In the genomic region with DNA sequence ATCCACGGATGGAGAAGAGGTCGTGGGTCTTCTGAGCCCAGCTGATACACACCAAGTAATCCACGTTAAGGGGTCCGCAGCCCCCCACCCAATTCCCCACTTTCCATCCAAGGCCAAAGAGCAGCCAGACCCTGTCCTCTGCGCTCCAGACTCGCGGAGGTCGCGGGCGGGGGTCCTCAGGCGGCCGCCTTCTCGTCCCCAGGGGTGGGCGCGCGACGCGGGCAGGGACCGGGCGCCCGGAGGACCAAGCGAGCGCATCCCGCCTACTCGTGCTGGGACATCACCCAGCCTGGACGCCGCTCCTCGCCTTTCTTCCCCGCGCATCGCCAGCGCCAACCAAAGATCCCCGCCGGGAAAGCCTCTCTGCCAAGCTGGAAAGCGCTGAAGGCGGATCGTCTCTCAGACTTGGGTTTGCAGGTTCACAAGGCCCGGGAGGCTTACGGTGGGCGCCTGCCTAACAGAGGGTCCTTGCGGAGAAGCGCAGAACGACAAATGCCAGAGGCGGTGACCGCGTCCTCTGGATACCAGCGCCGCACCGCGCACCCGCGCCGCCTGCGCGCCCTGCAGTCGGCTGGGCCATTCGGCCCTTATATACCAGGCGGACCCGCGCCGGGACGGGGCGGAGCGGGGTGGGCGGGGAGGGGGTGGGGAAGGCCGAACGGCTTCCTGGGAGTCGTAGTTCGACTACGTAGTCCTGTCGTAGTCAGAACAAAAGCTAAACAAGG, we compare ENCODE assay signal across 8 cellular contexts.
DNase-seq lines count a peak whose midpoint lies in the region; ATAC-seq and TF ChIP-seq lines count a peak whose summit lies in the region.

No MANE protein-coding gene starts in this region.

- peak overlapping the region; percentile 69 for H3K4me3 Mint-ChIP-seq in dendritic cell treated with granulocyte-macrophage colony-stimulating factor and Interleukin-4, amounts not matched to agents 40 ng/mL and 50 ng/mL, for 4 days

- H3K36me3 ChIP-seq in HAP-1 (replicated peaks): no peaks in the 10 kb centered on the region
- H3K36me3 ChIP-seq in left lung: no peaks in the 10 kb centered on the region
- no peaks in the 10 kb centered on the region for H3K36me3 ChIP-seq in SJCRH30

- intact Hi-C loops in dendritic cell treated with granulocyte-macrophage colony-stimulating factor and Interleukin-4, amounts not matched to agents 40 ng/mL and 50 ng/mL, for 4 days (cut with micrococcal nuclease): no loop called here
- intact Hi-C loops in left lung (cut with DNase I): no loop called here

- in situ Hi-C loops in HAP-1 (cut with MboI; ENCODE audit: low sequenced_read_pairs): no loop called here

- no peak overlapping the region for H3K27ac Mint-ChIP-seq in dendritic cell treated with granulocyte-macrophage colony-stimulating factor and Interleukin-4, amounts not matched to agents 40 ng/mL and 50 ng/mL, for 4 days

- peaks cover 70% of the 10 kb centered on the region for H3K27me3 Mint-ChIP-seq in dendritic cell treated with granulocyte-macrophage colony-stimulating factor and Interleukin-4, amounts not matched to agents 40 ng/mL and 50 ng/mL, for 4 days

- no peak for TF ChIP-seq CTCF in left lung (IDR thresholded peaks at IDR 0.05)

- H3K27ac ChIP-seq in left lung (peak overlapping the region in 1 of 2 donors; percentile 50), SJCRH30 (no peak overlapping the region)

- H3K4me1 ChIP-seq in HAP-1 (no peaks in the 10 kb centered on the region), left lung (peaks cover 3 to 14% of the 10 kb centered on the region in 2 donors), SJCRH30 (no peaks in the 10 kb centered on the region)

- peaks cover 16% of the 10 kb centered on the region for H3K27me3 ChIP-seq in HAP-1 (ENCODE audit: low read depth)
- H3K27me3 ChIP-seq in left lung: peaks cover 11 to 81% of the 10 kb centered on the region in 2 donors
- H3K27me3 ChIP-seq in SJCRH30: peaks cover 6% of the 10 kb centered on the region; the same call in 1 of the 2 replicates

- ATAC-seq in left lung: peak; percentile 90

- H3K9me3 ChIP-seq in HAP-1 (no peaks in the 10 kb centered on the region), left lung (no peaks in the 10 kb centered on the region), SJCRH30 (replicated peaks) (no peaks in the 10 kb centered on the region)

- no peaks in the 10 kb centered on the region for H3K9me3 Mint-ChIP-seq in dendritic cell treated with granulocyte-macrophage colony-stimulating factor and Interleukin-4, amounts not matched to agents 40 ng/mL and 50 ng/mL, for 4 days

- H3K36me3 Mint-ChIP-seq in dendritic cell treated with granulocyte-macrophage colony-stimulating factor and Interleukin-4, amounts not matched to agents 40 ng/mL and 50 ng/mL, for 4 days (ENCODE audit: low read depth): no peaks in the 10 kb centered on the region

- H3K4me3 ChIP-seq in HAP-1: peak overlapping the region; percentile 34
- H3K4me3 ChIP-seq in left lung: peak overlapping the region; percentile 48 to 53
- H3K4me3 ChIP-seq in SJCRH30: no peak overlapping the region

- peak; percentile 85 for DNase-seq in EL
- DNase-seq in HAP-1 (ENCODE audit: low spot score in 2 of 2): peak; percentile 51 to 73
- DNase-seq in NCI-H1694 (lab: John Stamatoyannopoulos, UW): peak; percentile 78
- DNase-seq in activated CD4-positive, alpha-beta T cell treated with anti-CD3 and anti-CD28 coated beads for 1 hour: peak; percentile 18
- peak; percentile 64 to 87 for DNase-seq in left lung
- peak; percentile 50 for DNase-seq in stimulated activated CD4-positive, alpha-beta T cell treated with anti-CD3 and anti-CD28 coated beads, Interleukin-1b, Interleukin-23, amount 100 ng/mL, for 48 hours
- no peak for DNase-seq in SJCRH30

- H3K4me1 Mint-ChIP-seq in dendritic cell treated with granulocyte-macrophage colony-stimulating factor and Interleukin-4, amounts not matched to agents 40 ng/mL and 50 ng/mL, for 4 days (ENCODE audit: low read depth): peaks cover 23% of the 10 kb centered on the region

Comparison
In these comparisons a context has a peak if more than half of its experiments do, and no peak if none do; other contexts are left out.
1. DNase-seq: peak in EL (single experiment), HAP-1 (2 of 2), NCI-H1694 (single experiment), activated CD4-positive, alpha-beta T cell treated with anti-CD3 and anti-CD28 coated beads for 1 hour (single experiment), left lung (2 of 2) and stimulated activated CD4-positive, alpha-beta T cell treated with anti-CD3 and anti-CD28 coated beads, Interleukin-1b, Interleukin-23, amount 100 ng/mL, for 48 hours (single experiment); none in SJCRH30 (0 of 2).